In genomic region chr1:157994704-157995540, GRCh38 we compare ENCODE assay signal across 8 cellular contexts. TPM values are rescaled to one million over a fixed set of nuclear protein-coding genes. Genes with fewer than 3 reads are reported as not detected.
DNase-seq lines count a peak whose midpoint lies in the region; ATAC-seq, FAIRE-seq and TF ChIP-seq lines count a peak whose summit lies in the region.

No MANE protein-coding gene starts in this region.

- POLR2A ChIA-PET in RWPE1 (lab: Yijun Ruan, JAX; ENCODE audit: low non-redundant PET): interaction anchor here (0.8 kb wide), 1 partner anchor 22 kb away, joined by 5 read pairs; no protein-coding TSS in a partner anchor

- TF ChIP-seq POLR2A in ovary (IDR thresholded peaks at IDR 0.05) (no peak), GM12892 (IDR thresholded peaks at IDR 0.05; ENCODE audit: low read depth, low read length) (no peak)

- intact Hi-C loops in CD14-positive monocyte (cut with micrococcal nuclease) (loop anchor here in 1 of 2 donors (10.0 kb wide), 1 partner anchor 130 kb away; a partner anchor contains a TSS), ovary (cut with DNase I) (loop anchor here (5.0 to 10.0 kb wide), 5 partner anchors 37 to 1860 kb away; no protein-coding TSS in a partner anchor)

- H3K36me3 Mint-ChIP-seq in CD14-positive monocyte: peaks cover 0 to 4% of the 10 kb centered on the region in 2 donors

- DNase-seq in CD14-positive monocyte (ENCODE audit: low spot score) (no peak), RWPE1 (ENCODE audit: low spot score) (peak; percentile 17), fibroblast of villous mesenchyme (ENCODE audit: low read depth) (no peak), ovary (peak; percentile 52 to 64 (median 59)), NCI-H510A (lab: John Stamatoyannopoulos, UW) (no peak), GM12892 (ENCODE audit: insufficient read length) (no peak)

- no peak for TF ChIP-seq CTCF in CD14-positive monocyte (IDR thresholded peaks at IDR 0.05)
- TF ChIP-seq CTCF in RWPE1 (conservative IDR thresholded peaks at IDR 0.05; ENCODE audit: low read depth): no peak
- no peak for TF ChIP-seq CTCF in fibroblast of villous mesenchyme (IDR thresholded peaks at IDR 0.05; ENCODE audit: insufficient read depth, low read depth, low read length)
- no peak for TF ChIP-seq CTCF in ovary (IDR thresholded peaks at IDR 0.05)

- WGBS in ovary, 3 donors: 2 to 11% (median 4%) methylated on average over 13 of the region's 13 CpGs

- CTCF ChIA-PET in RWPE1 (lab: Yijun Ruan, JAX): interaction anchor here (0.6 to 1.4 kb wide), 4 partner anchors 12 to 101 kb away, joined by 3 to 4 read pairs (median 3); no protein-coding TSS in a partner anchor

- H3K4me3 Mint-ChIP-seq in CD14-positive monocyte: peak overlapping the region; percentile 28 to 69

- no peaks in the 10 kb centered on the region for H3K9me3 ChIP-seq in ovary

- H3K4me1 Mint-ChIP-seq in CD14-positive monocyte: peaks cover 16% of the 10 kb centered on the region

- H3K4me3 ChIP-seq in fibroblast of villous mesenchyme (ENCODE audit: low read depth, low read length) (peak overlapping the region; percentile 99), ovary (peak overlapping the region; percentile 97)

- H3K36me3 ChIP-seq in ovary: no peaks in the 10 kb centered on the region

- H3K4me1 ChIP-seq in ovary (ENCODE audit: insufficient read depth): peaks cover 24% of the 10 kb centered on the region

- peak overlapping the region; percentile 94 for H3K27ac ChIP-seq in RWPE1
- peak overlapping the region; percentile 95 to 97 for H3K27ac ChIP-seq in ovary

- peaks cover 44 to 70% (median 51%) of the 10 kb centered on the region in 3 donors for H3K27me3 Mint-ChIP-seq in CD14-positive monocyte (ENCODE audit: low read depth in 3 of 3)

- H3K9me3 Mint-ChIP-seq in CD14-positive monocyte: peaks cover 0 to 10% (median 2%) of the 10 kb centered on the region in 7 donors

- FAIRE-seq in GM12892 (lab: Jason Lieb, UNC): no peak

- H3K27ac Mint-ChIP-seq in CD14-positive monocyte: peak overlapping the region in 1 of 7 donors; percentile 0

- ATAC-seq in GM18858 (IDR thresholded peaks at IDR 0.05; ENCODE audit: unreplicated experiment) (no peak), GM18517 (IDR thresholded peaks at IDR 0.05; ENCODE audit: unreplicated experiment) (no peak)

- no peaks in the 10 kb centered on the region for H3K27me3 ChIP-seq in ovary

- TF ChIP-seq EP300 in ovary (IDR thresholded peaks at IDR 0.05): no peak

RNA-seq across cellular contexts. Expression of gene KIRREL1, which starts 1.5 kb away (rescaled TPM):
- polyA plus RNA-seq in CD14-positive monocyte (not detected), ovary (10 to 100 TPM; 36.1 to 45.5 TPM)
- total RNA-seq in fibroblast of villous mesenchyme (120 TPM in 2 replicates), ovary (10 to 100 TPM; 29.9 to 90.0 (median 71.2) TPM)
- polyA plus RNA-seq in GM12892 (2012; ENCODE audit: missing spikeins): not detected

Comparison
In these comparisons a context has a peak if more than half of its experiments do, and no peak if none do; other contexts are left out.
1. DNase-seq: peak in RWPE1 (single experiment) and ovary (5 of 5); none in CD14-positive monocyte (single experiment), fibroblast of villous mesenchyme (single experiment), NCI-H510A (single experiment) and GM12892 (single experiment).